In genomic region chr10:71232089-71232998, GRCh38 we compare ENCODE assay signal across 12 cellular contexts. TPM values are rescaled to one million over a fixed set of nuclear protein-coding genes. Genes with fewer than 3 reads are reported as not detected.
DNase-seq lines count a peak whose midpoint lies in the region; ATAC-seq and TF ChIP-seq lines count a peak whose summit lies in the region.
"Had no signal": no experiment of that assay in that cellular context is flagged by ENCODE, and none has a peak within 500 bp of the region (broad histone marks: within the 10 kb centered on the region; RNA-seq: fewer than 3 reads in every experiment).

No MANE protein-coding gene starts in this region.

- WGBS in esophagus squamous epithelium, 2 donors = 51 to 57% methylated on average over 9 to 11 of the region's 13 CpGs

- H3K36me3 ChIP-seq in esophagus squamous epithelium (no peaks in the 10 kb centered on the region), mucosa of descending colon (ENCODE audit: low read depth) (no peaks in the 10 kb centered on the region), A673 (ENCODE audit: insufficient read depth, low read length, poor library complexity, severe bottlenecking) (no peaks in the 10 kb centered on the region)

- intact Hi-C loops in esophagus squamous epithelium (cut with DNase I) (no loop called here), mucosa of descending colon (cut with DNase I, micrococcal nuclease) (no loop called here), A673 (cut with micrococcal nuclease; ENCODE audit: unreplicated experiment) (no loop called here)

- POLR2A ChIA-PET in A673 (lab: Charles Lee; ENCODE audit: low non-redundant PET) = no interaction called here

- H3K27ac ChIP-seq in esophagus squamous epithelium = peak overlapping the region in 3 of 4 donors; percentile 36 to 77 (median 59)
- no peak overlapping the region for H3K27ac ChIP-seq in A673 (ENCODE audit: low read depth, low read length, poor library complexity, severe bottlenecking)
- H3K27ac ChIP-seq: KMS-11 had no signal

- ATAC-seq in mucosa of descending colon (peak; percentile 19), HG02588 (IDR thresholded peaks at IDR 0.05; ENCODE audit: unreplicated experiment) (no peak), HG03460 (IDR thresholded peaks at IDR 0.05; ENCODE audit: unreplicated experiment) (no peak)

- TF ChIP-seq CTCF in esophagus squamous epithelium (IDR thresholded peaks at IDR 0.05) = no peak
- TF ChIP-seq CTCF in mucosa of descending colon (IDR thresholded peaks at IDR 0.05) = no peak
- TF ChIP-seq CTCF in A673 (conservative IDR thresholded peaks at IDR 0.05; ENCODE audit: low read depth, low read length) = no peak

- peak; percentile 67 for DNase-seq in AG08395 (ENCODE audit: low spot score)
- peak; percentile 73 to 91 for DNase-seq in NCI-H446 (lab: John Stamatoyannopoulos, UW)
- DNase-seq in esophagus squamous epithelium (lab: John Stamatoyannopoulos, UW) = no peak
- peak; percentile 27 to 69 (median 52) for DNase-seq in mucosa of descending colon
- no peak for DNase-seq in germinal center (ENCODE audit: low spot score)
- DNase-seq in A673 (ENCODE audit: low spot score) = no peak
- DNase-seq: ACHN; activated naive CD4-positive, alpha-beta T cell; SW 1271 had no signal

- H3K9me3 ChIP-seq in esophagus squamous epithelium = no peaks in the 10 kb centered on the region
- no peaks in the 10 kb centered on the region for H3K9me3 ChIP-seq in mucosa of descending colon
- no peaks in the 10 kb centered on the region for H3K9me3 ChIP-seq in A673 (ENCODE audit: low read depth, low read length, poor library complexity, severe bottlenecking)

- TF ChIP-seq POLR2A in esophagus squamous epithelium (IDR thresholded peaks at IDR 0.05) = no peak

- H3K4me3 ChIP-seq in esophagus squamous epithelium (no peak overlapping the region), mucosa of descending colon (no peak overlapping the region), A673 (ENCODE audit: low read depth, low read length, poor library complexity, severe bottlenecking) (no peak overlapping the region)

- H3K4me1 ChIP-seq in esophagus squamous epithelium (peaks cover 24 to 65% (median 29%) of the 10 kb centered on the region in 3 donors), mucosa of descending colon (ENCODE audit: low read depth) (peaks cover 11% of the 10 kb centered on the region), A673 (ENCODE audit: insufficient read depth, low read length, poor library complexity, severe bottlenecking) (peaks cover 27% of the 10 kb centered on the region)

- CTCF ChIA-PET in A673 (lab: Charles Lee) = interaction anchor here (0.5 to 0.7 kb wide), 2 partner anchors 82 to 672 kb away, joined by 4 to 10 read pairs; no protein-coding TSS in a partner anchor

- BruUV-seq in A673 (replicated peaks; lab: Mats Ljungman, UMichigan) = no TSS peak

- H3K27me3 ChIP-seq in esophagus squamous epithelium = no peaks in the 10 kb centered on the region
- no peaks in the 10 kb centered on the region for H3K27me3 ChIP-seq in A673 (replicated peaks; ENCODE audit: insufficient read depth, low read depth, low read length, poor library complexity)

RNA-seq across cellular contexts. Expression of gene UNC5B, which starts 20.0 kb away (rescaled TPM):
- total RNA-seq in esophagus squamous epithelium (10 to 100 TPM; 18.9 to 48.1 (median 28.4) TPM), mucosa of descending colon (10 to 100 TPM; 11.0 to 17.4 (median 11.4) TPM), A673 (2021) (8.2 and 9.9 TPM in 2 replicates)

Comparison
In these comparisons a context has a peak if more than half of its experiments do, and no peak if none do; other contexts are left out.
1. DNase-seq: peak in AG08395 (single experiment), NCI-H446 (2 of 2) and mucosa of descending colon (3 of 3); none in esophagus squamous epithelium (single experiment), germinal center (single experiment) and A673 (single experiment).